15 cellular contexts compared by ENCODE assay signal in genomic region chr7:127536426-127537152, GRCh38. TPM values are rescaled to one million over a fixed set of nuclear protein-coding genes. Genes with fewer than 3 reads are reported as not detected.
DNase-seq lines count a peak whose midpoint lies in the region; ATAC-seq and TF ChIP-seq lines count a peak whose summit lies in the region.
"Had no signal": no experiment of that assay in that cellular context is flagged by ENCODE, and none has a peak within 500 bp of the region (broad histone marks: within the 10 kb centered on the region; RNA-seq: fewer than 3 reads in every experiment).

No MANE protein-coding gene starts in this region.

- peaks cover 38% of the 10 kb centered on the region for H3K27me3 ChIP-seq in smooth muscle cell (ENCODE audit: low read depth)
- no peaks in the 10 kb centered on the region for H3K27me3 ChIP-seq in body of pancreas

- H3K36me3 Mint-ChIP-seq in activated naive CD4-positive, alpha-beta T cell treated with anti-CD3 and anti-CD28 coated beads for 36 hours (ENCODE audit: low read depth): no peaks in the 10 kb centered on the region
- no peaks in the 10 kb centered on the region for H3K36me3 Mint-ChIP-seq in brain

- no peak for DNase-seq in activated naive CD4-positive, alpha-beta T cell treated with anti-CD3 and anti-CD28 coated beads for 36 hours
- DNase-seq in activated naive CD4-positive, alpha-beta T cell treated with anti-CD3 and anti-CD28 coated beads, Interleukin-2, amount 50 U/mL, for 16 hours: no peak
- peak; percentile 17 for DNase-seq in inferior parietal cortex (ENCODE audit: extremely low spot score)
- no peak for DNase-seq in smooth muscle cell (lab: John Stamatoyannopoulos, UW; ENCODE audit: unreplicated experiment)
- no peak for DNase-seq in EL
- no peak for DNase-seq in NCI-H2196 treated with DMSO at 0.1 percent for 48 hours (lab: John Stamatoyannopoulos, UW; ENCODE audit: unreplicated experiment)
- no peak for DNase-seq in body of pancreas
- DNase-seq: activated CD4-positive, alpha-beta T cell treated with anti-CD3 and anti-CD28 coated beads for 48 hours; activated naive CD4-positive, alpha-beta T cell treated with Interleukin-2 at 50 U/mL for 16 hours; midbrain; MV-4-11 had no signal

- H3K4me3 ChIP-seq in smooth muscle cell: peak overlapping the region; percentile 1
- H3K4me3 ChIP-seq in body of pancreas: no peak overlapping the region
- H3K4me3 ChIP-seq: skin epidermis had no signal

- H3K27ac ChIP-seq in smooth muscle cell (ENCODE audit: low read depth): no peak overlapping the region
- no peak overlapping the region for H3K27ac ChIP-seq in body of pancreas
- H3K27ac ChIP-seq: HL-60, skin epidermis had no signal

- intact Hi-C loops in activated naive CD4-positive, alpha-beta T cell treated with anti-CD3 and anti-CD28 coated beads for 36 hours (cut with micrococcal nuclease): no loop called here
- intact Hi-C loops in body of pancreas (cut with DNase I): no loop called here

- CTCF ChIA-PET in activated naive CD4-positive, alpha-beta T cell treated with anti-CD3 and anti-CD28 coated beads for 36 hours (lab: Charles Lee): no interaction called here

- no peak overlapping the region for H3K27ac Mint-ChIP-seq in activated naive CD4-positive, alpha-beta T cell treated with anti-CD3 and anti-CD28 coated beads for 36 hours
- H3K27ac Mint-ChIP-seq in brain: peak overlapping the region in 3 of 5 experiments; percentile 43 to 75 (median 63)
- H3K27ac Mint-ChIP-seq: dendritic cell treated with granulocyte-macrophage colony-stimulating factor and Interleukin-4, amounts not matched to agents 40 ng/mL and 50 ng/mL, for 4 days had no signal

- H3K9me3 Mint-ChIP-seq in activated naive CD4-positive, alpha-beta T cell treated with anti-CD3 and anti-CD28 coated beads for 36 hours: no peaks in the 10 kb centered on the region
- H3K9me3 Mint-ChIP-seq in brain: peaks cover 0 to 6% (median 3%) of the 10 kb centered on the region in 5 experiments

- H3K4me1 ChIP-seq in smooth muscle cell (ENCODE audit: low read depth) (peaks cover 27% of the 10 kb centered on the region), body of pancreas (no peaks in the 10 kb centered on the region)

- H3K4me2 ChIP-seq in smooth muscle cell: no peak overlapping the region

- no peak for ATAC-seq in body of pancreas

- no peaks in the 10 kb centered on the region for H3K9me3 ChIP-seq in smooth muscle cell (replicated peaks; ENCODE audit: low read depth)
- no peaks in the 10 kb centered on the region for H3K9me3 ChIP-seq in body of pancreas

- TF ChIP-seq CTCF in brain (conservative IDR thresholded peaks at IDR 0.05): no peak
- no peak for TF ChIP-seq CTCF in smooth muscle cell (IDR thresholded peaks at IDR 0.05; ENCODE audit: borderline replicate concordance, insufficient read depth, poor library complexity, severe bottlenecking)
- no peak for TF ChIP-seq CTCF in body of pancreas (IDR thresholded peaks at IDR 0.05)

- H3F3A ChIP-seq in smooth muscle cell (ENCODE audit: low read depth): no peaks in the 10 kb centered on the region

- no peak for TF ChIP-seq POLR2A in body of pancreas (IDR thresholded peaks at IDR 0.05)

- no peaks in the 10 kb centered on the region for H3K36me3 ChIP-seq in smooth muscle cell (ENCODE audit: low read depth)
- no peaks in the 10 kb centered on the region for H3K36me3 ChIP-seq in body of pancreas (replicated peaks in 1 of 2; ENCODE audit: insufficient read depth in 1 of 2, low read depth in 2 of 2)

- H3K27me3 Mint-ChIP-seq in activated naive CD4-positive, alpha-beta T cell treated with anti-CD3 and anti-CD28 coated beads for 36 hours (ENCODE audit: low read depth): peaks cover 33% of the 10 kb centered on the region
- H3K27me3 Mint-ChIP-seq in brain: peaks cover 49% of the 10 kb centered on the region

- peak overlapping the region; percentile 13 for H3K4me3 Mint-ChIP-seq in activated naive CD4-positive, alpha-beta T cell treated with anti-CD3 and anti-CD28 coated beads for 36 hours
- H3K4me3 Mint-ChIP-seq in brain: peak overlapping the region; percentile 64 to 89 (median 85)
- H3K4me3 Mint-ChIP-seq: dendritic cell treated with granulocyte-macrophage colony-stimulating factor and Interleukin-4, amounts not matched to agents 40 ng/mL and 50 ng/mL, for 4 days had no signal

- H3K79me2 ChIP-seq in smooth muscle cell (ENCODE audit: low read depth): no peaks in the 10 kb centered on the region

- no peaks in the 10 kb centered on the region for H4K20me1 ChIP-seq in smooth muscle cell (ENCODE audit: low read depth)

- peaks cover 5% of the 10 kb centered on the region for H3K4me1 Mint-ChIP-seq in activated naive CD4-positive, alpha-beta T cell treated with anti-CD3 and anti-CD28 coated beads for 36 hours (ENCODE audit: low read depth)
- H3K4me1 Mint-ChIP-seq in brain: peaks cover 28% of the 10 kb centered on the region

- WGBS in smooth muscle cell (ENCODE audit: low lambda C conversion rate): 51% methylated on average over 19 of the region's 19 CpGs
- WGBS in body of pancreas, 2 donors: 44 to 62% methylated on average over 19 of the region's 19 CpGs

- no peak overlapping the region for H3K9ac ChIP-seq in smooth muscle cell (ENCODE audit: low read depth)

- H2AFZ ChIP-seq in smooth muscle cell (ENCODE audit: low read depth): no peak overlapping the region

RNA-seq across cellular contexts. Expression of gene GCC1, which starts 48.8 kb away (rescaled TPM):
- total RNA-seq in activated naive CD4-positive, alpha-beta T cell treated with anti-CD3 and anti-CD28 coated beads for 36 hours: 10 to 100 TPM; 11.0 to 12.0 TPM
- polyA plus RNA-seq in brain (ENCODE audit: insufficient read depth, low read depth, low replicate concordance): 9.7 TPM
- total RNA-seq in smooth muscle cell: 14.2 and 17.1 TPM in 2 replicates
- 15.6 and 20.3 TPM in 2 replicates for polyA plus RNA-seq in smooth muscle cell
- total RNA-seq in body of pancreas: 10 to 100 TPM; 13.7 to 23.1 TPM

RNA-seq across cellular contexts. Expression of gene ARF5, which starts 51.6 kb away (rescaled TPM):
- total RNA-seq in activated naive CD4-positive, alpha-beta T cell treated with anti-CD3 and anti-CD28 coated beads for 36 hours: 100 to 1,000 TPM; 109 to 115 TPM
- polyA plus RNA-seq in brain (ENCODE audit: insufficient read depth, low read depth, low replicate concordance) (328 TPM), smooth muscle cell (196 and 236 TPM in 2 replicates)
- total RNA-seq in smooth muscle cell (184 and 219 TPM in 2 replicates), body of pancreas (100 to 1,000 TPM; 107 to 132 TPM)

RNA-seq across cellular contexts. Expression of gene FSCN3, which starts 56.9 kb away (rescaled TPM):
- 1 to 10 TPM in 1 of 2 experiments, under 1 TPM in 1; 0.26 to 1.0 TPM for total RNA-seq in activated naive CD4-positive, alpha-beta T cell treated with anti-CD3 and anti-CD28 coated beads for 36 hours
- polyA plus RNA-seq in brain (ENCODE audit: insufficient read depth, low read depth, low replicate concordance): 1.3 TPM
- total RNA-seq in smooth muscle cell: 0.94 and 4.0 TPM in 2 replicates
- polyA plus RNA-seq in smooth muscle cell: 1.3 TPM in 1 of 2 replicates, not detected in the other
- 10 to 100 TPM in 1 of 2 donors, not detected in 1; 19.4 TPM for total RNA-seq in body of pancreas
